In the genomic region with DNA sequence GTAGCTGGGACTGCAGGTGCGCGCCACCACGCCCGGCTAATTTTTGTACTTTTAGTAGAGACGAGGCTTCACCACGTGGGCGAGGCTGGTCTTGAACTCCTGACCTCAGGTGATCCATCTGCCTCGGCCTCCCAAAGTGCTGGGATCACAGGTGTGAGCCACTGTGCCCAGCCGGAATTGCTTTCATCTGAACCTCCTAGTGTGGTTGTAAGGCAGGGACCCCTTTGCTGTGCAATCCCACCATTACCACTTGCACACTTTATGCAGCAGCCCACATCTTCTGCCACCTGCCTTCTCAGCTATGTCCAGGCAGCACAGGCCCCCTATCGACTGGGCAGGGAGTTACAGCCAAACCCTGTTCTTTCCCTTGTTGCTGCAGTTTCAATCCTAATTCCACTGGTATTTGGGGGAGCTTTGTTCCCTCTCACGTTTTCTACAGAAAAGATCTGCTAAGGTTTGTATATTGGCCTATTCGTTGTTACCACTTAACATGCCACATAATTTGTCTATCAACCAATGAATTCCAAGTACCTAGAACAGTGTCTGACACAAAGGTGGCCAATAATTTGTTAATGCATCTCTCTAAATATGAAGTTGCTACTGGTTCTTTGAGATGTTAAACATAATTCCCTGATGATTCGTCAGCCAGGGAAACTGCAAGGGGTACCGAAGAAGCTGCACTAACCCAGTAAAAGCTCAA, we compare ENCODE assay signal across 8 cellular contexts. TPM values are rescaled to one million over a fixed set of nuclear protein-coding genes. Genes with fewer than 3 reads are reported as not detected.
DNase-seq lines count a peak whose midpoint lies in the region; ATAC-seq lines count a peak whose summit lies in the region.

No MANE protein-coding gene starts in this region.

- DNase-seq in COLO668 (lab: John Stamatoyannopoulos, UW; ENCODE audit: unreplicated experiment) (peak; percentile 8), H4 (ENCODE audit: low spot score) (peak; percentile 23), RPMI7951 (ENCODE audit: low read depth) (peak; percentile 14), left colon (peak; percentile 30 to 39), amniotic stem cell (lab: John Stamatoyannopoulos, UW) (no peak), NCI-H187 (lab: John Stamatoyannopoulos, UW) (no peak)
- DNase-seq in activated gamma-delta T cell treated with anti-CD3 and anti-CD28 coated beads, Interleukin-2, amount 50 U/mL, for 16 hours (ENCODE audit: low read depth) = peak; percentile 20

- peak; percentile 70 for ATAC-seq in left colon
- no peak for ATAC-seq in HG02798 (IDR thresholded peaks at IDR 0.05; ENCODE audit: poor library complexity, unreplicated experiment)

- intact Hi-C loops in left colon (cut with DNase I, micrococcal nuclease) = no loop called here

RNA-seq across cellular contexts. Expression of a gene that starts 6.5 kb away (rescaled TPM):
- total RNA-seq in H4 (2014; rRNA removed; shearing (Covaris generic)) = 7,124 and 8,669 TPM in 2 replicates
- total RNA-seq in RPMI7951 (2014; rRNA removed; shearing (Covaris generic)) = 2,449 and 3,058 TPM in 2 replicates
- 1,000 to 10,000 TPM; 1,215 to 1,372 TPM for total RNA-seq in left colon

RNA-seq across cellular contexts. Expression of a gene that starts 26.5 kb away (rescaled TPM):
- 0.10 TPM in 1 of 2 replicates, not detected in the other for total RNA-seq in H4 (2014; rRNA removed; shearing (Covaris generic))
- total RNA-seq in RPMI7951 (2014; rRNA removed; shearing (Covaris generic)) = 0.10 TPM in 1 of 2 replicates, not detected in the other
- total RNA-seq in left colon = 1 to 10 TPM; 3.0 to 3.5 TPM

Comparison
In these comparisons a context has a peak if more than half of its experiments do, and no peak if none do; other contexts are left out.
1. DNase-seq: peak in COLO668 (single experiment), H4 (single experiment), RPMI7951 (single experiment), activated gamma-delta T cell treated with anti-CD3 and anti-CD28 coated beads, Interleukin-2, amount 50 U/mL, for 16 hours (single experiment) and left colon (2 of 2); none in amniotic stem cell (single experiment) and NCI-H187 (0 of 2).